Comparison of ENCODE assay signal across 16 cellular contexts in genomic region chr19:57302727-57303401, GRCh38. TPM values are rescaled to one million over a fixed set of nuclear protein-coding genes. Genes with fewer than 3 reads are reported as not detected.
DNase-seq lines count a peak whose midpoint lies in the region; ATAC-seq, FAIRE-seq and TF ChIP-seq lines count a peak whose summit lies in the region.
"Had no signal": no experiment of that assay in that cellular context is flagged by ENCODE, and none has a peak within 500 bp of the region (broad histone marks: within the 10 kb centered on the region; RNA-seq: fewer than 3 reads in every experiment).

No MANE protein-coding gene starts in this region.

- no peak for TF ChIP-seq EP300 in A549 (IDR thresholded peaks at IDR 0.05)
- no peak for TF ChIP-seq EP300 in HepG2 (IDR thresholded peaks at IDR 0.05; ENCODE audit: low read depth in 2 of 2, low read length in 2 of 2)
- no peak for TF ChIP-seq EP300 in HepG2 (CRISPR knock-in tag; IDR thresholded peaks at IDR 0.05; ENCODE audit: borderline replicate concordance)

- WGBS in A549 (ENCODE audit: missing lambda C conversion rate), result 86% methylated on average over 7 of the region's 7 CpGs
- no CpG with 5 or more reads among the region's 7 CpGs for WGBS in H9 (ENCODE audit: extremely low coverage, insufficient read length, low lambda C conversion rate)
- 90% methylated on average over 3 of the region's 7 CpGs for WGBS in HepG2 (ENCODE audit: low lambda C conversion rate)

- H3K4me1 ChIP-seq in A549, result no peaks in the 10 kb centered on the region
- H3K4me1 ChIP-seq in H9 (ENCODE audit: insufficient read depth, low read length), result no peaks in the 10 kb centered on the region
- H3K4me1 ChIP-seq in HepG2 (ENCODE audit: insufficient read depth, low read length), result no peaks in the 10 kb centered on the region

- CTCF ChIA-PET in A549 (lab: Yijun Ruan, JAX) (interaction anchor here (0.5 to 1.1 kb wide), 2 partner anchors 29 to 275 kb away, joined by 3 read pairs; no protein-coding TSS in a partner anchor), MCF 10A (lab: Yijun Ruan, JAX) (interaction anchor here (0.6 to 1.4 kb wide), 4 partner anchors 14 to 163 kb away, joined by 3 to 6 read pairs (median 4); no protein-coding TSS in a partner anchor), HepG2 (lab: Yijun Ruan, JAX; ENCODE audit: low intra/inter-chr PET ratio, low total read pairs) (no interaction called here)

- TF ChIP-seq RAD21 in A549 (conservative IDR thresholded peaks at IDR 0.05 in 1 of 2, IDR thresholded peaks at IDR 0.05 in 1 of 2), result no peak
- no peak for TF ChIP-seq RAD21 in HepG2 (CRISPR knock-in tag; IDR thresholded peaks at IDR 0.05)

- H3K79me2 ChIP-seq in H9 (ENCODE audit: insufficient read depth, low read length), result no peaks in the 10 kb centered on the region; the same call in 1 of the 2 replicates
- peaks cover 2% of the 10 kb centered on the region for H3K79me2 ChIP-seq in HepG2 (ENCODE audit: insufficient read depth, low read length)

- H2BK12ac ChIP-seq in H9 (ENCODE audit: insufficient read length, low read depth, low read length), result no peak overlapping the region

- H2AK5ac ChIP-seq in H9 (ENCODE audit: insufficient read length, low read length), result no peak overlapping the region

- TF ChIP-seq POLR2A in A549 (IDR thresholded peaks at IDR 0.05; ENCODE audit: low read length) (no peak), HepG2 (IDR thresholded peaks at IDR 0.05; ENCODE audit: insufficient read depth in 1 of 2, low read depth in 2 of 2, low read length in 2 of 2) (no peak; a peak in 2 of 4 replicates)

- no peak overlapping the region for H2BK5ac ChIP-seq in H9 (ENCODE audit: insufficient read length, low read length)

- H3K9me3 ChIP-seq in A549 (peaks cover 92% of the 10 kb centered on the region), H9 (ENCODE audit: control insufficient read depth, low read depth, low read length) (no peaks in the 10 kb centered on the region), HepG2 (ENCODE audit: low read length) (no peaks in the 10 kb centered on the region)

- H4K20me1 ChIP-seq in H9 (ENCODE audit: control insufficient read depth, insufficient read depth, insufficient read length), result no peaks in the 10 kb centered on the region
- H4K20me1 ChIP-seq in HepG2 (ENCODE audit: insufficient read depth, low read length), result no peaks in the 10 kb centered on the region; the same call in 1 of the 2 replicates

- H3K4me2 ChIP-seq in A549 (no peak overlapping the region), H9 (ENCODE audit: insufficient read depth, insufficient read length, low read length) (no peak overlapping the region), HepG2 (ENCODE audit: low read depth, low read length) (no peak overlapping the region)

- H3K27me3 ChIP-seq in H9 (ENCODE audit: insufficient read depth, low read length) (no peaks in the 10 kb centered on the region), HepG2 (ENCODE audit: control insufficient read depth in 1 of 2, insufficient read depth in 2 of 2, low read length in 2 of 2) (no peaks in the 10 kb centered on the region)
- H3K27me3 ChIP-seq: tibial artery had no signal

- H3K23me2 ChIP-seq in H9 (ENCODE audit: insufficient read length, low read depth, low read length, poor library complexity, severe bottlenecking), result no peaks in the 10 kb centered on the region

- no peak overlapping the region for H3T11ph ChIP-seq in H9 (ENCODE audit: low read length)

- H3K27ac Mint-ChIP-seq in H9 (peak overlapping the region in 2 of 3 experiments; percentile 68 to 81; a peak in 4 of 7 replicates), MCF 10A (ENCODE audit: low read depth, unreplicated experiment) (peak overlapping the region; percentile 84)
- H3K27ac Mint-ChIP-seq: activated naive CD8-positive, alpha-beta T cell treated with anti-CD3 and anti-CD28 coated beads, Interleukin-2, amount 10 ng/mL, durations not matched to agents 7 days and 5 days; memory B cell had no signal

- H3K23ac ChIP-seq in H9 (ENCODE audit: insufficient read length, low read depth, low read length), result no peak overlapping the region

- ATAC-seq in A549 (peak; percentile 37 to 64; a peak in 4 of 6 replicates), HepG2 (peak; percentile 80), HG02852 (IDR thresholded peaks at IDR 0.05; ENCODE audit: unreplicated experiment) (no peak)

- H4K5ac ChIP-seq in H9 (ENCODE audit: insufficient read length, low read depth, low read length), result no peak overlapping the region

- peak overlapping the region in 1 of 2 experiments; percentile 13; a peak in 1 of 5 replicates for H3K4me3 Mint-ChIP-seq in H9
- peak overlapping the region; percentile 50 for H3K4me3 Mint-ChIP-seq in MCF 10A (ENCODE audit: unreplicated experiment)
- H3K4me3 Mint-ChIP-seq: activated naive CD8-positive, alpha-beta T cell treated with anti-CD3 and anti-CD28 coated beads, Interleukin-2, amount 10 ng/mL, durations not matched to agents 7 days and 5 days; memory B cell had no signal

- intact Hi-C loops in MCF 10A (cut with micrococcal nuclease) (loop anchor here (1.0 to 2.0 kb wide), 2 partner anchors 18 to 23 kb away; partner anchors contain the start of genes ZNF460 and ZNF543), HepG2 (cut with micrococcal nuclease; ENCODE audit: unreplicated experiment) (no loop called here)

- H3K79me1 ChIP-seq in H9 (ENCODE audit: insufficient read depth, low read depth, low read length, poor library complexity, severe bottlenecking), result peaks cover 3% of the 10 kb centered on the region

- DNase-seq in A549 (ENCODE audit: low read depth in 1 of 2, low spot score in 1 of 2), result no peak
- no peak for DNase-seq in H9
- no peak for DNase-seq in MCF 10A (ENCODE audit: unreplicated experiment)
- DNase-seq in HepG2 (ENCODE audit: low spot score), result no peak
- DNase-seq in activated effector memory CD4-positive, alpha-beta T cell treated with Interleukin-2 at 50 U/mL for 16 hours, result no peak
- no peak for DNase-seq in activated gamma-delta T cell (lab: John Stamatoyannopoulos, UW)
- DNase-seq in NCI-H1105 treated with DMSO at 0.1 percent for 48 hours (lab: John Stamatoyannopoulos, UW), result no peak
- DNase-seq: activated CD4-positive, alpha-beta T cell treated with anti-CD3 and anti-CD28 coated beads for 1 hour; activated CD8-positive, alpha-beta memory T cell treated with anti-CD3 and anti-CD28 coated beads, Interleukin-2, amount 50 U/mL, for 48 hours; activated naive CD8-positive, alpha-beta T cell treated with anti-CD3 and anti-CD28 coated beads, Interleukin-2, amount 10 ng/mL, durations not matched to agents 7 days and 5 days; DMS79; NCI-H1092; occipital lobe had no signal

- H3K4me1 Mint-ChIP-seq in H9 (peaks cover 0 to 7% of the 10 kb centered on the region in 2 experiments; a peak in 1 of 4 replicates), MCF 10A (ENCODE audit: insufficient read depth, unreplicated experiment) (peaks cover 25% of the 10 kb centered on the region)
- H3K4me1 Mint-ChIP-seq: activated naive CD8-positive, alpha-beta T cell treated with anti-CD3 and anti-CD28 coated beads, Interleukin-2, amount 10 ng/mL, durations not matched to agents 7 days and 5 days had no signal

- TF ChIP-seq CTCF in A549 (IDR thresholded peaks at IDR 0.05) (no peak), H9 (conservative IDR thresholded peaks at IDR 0.05) (peak; percentile 42; the same call in 2 of the 3 replicates), MCF 10A (IDR thresholded peaks at IDR 0.05; ENCODE audit: unreplicated experiment) (no peak), HepG2 (CRISPR knock-in tag; IDR thresholded peaks at IDR 0.05) (0 out of 2 replicates have a peak, but pooled peaks have one; percentile 8)

- POLR2A ChIA-PET in A549 (lab: Yijun Ruan, JAX) (no interaction called here), MCF 10A (lab: Yijun Ruan, JAX) (interaction anchor here (1.4 to 3.9 kb wide), 10 partner anchors 10 to 60 kb away, joined by 4 to 42 read pairs (median 16); partner anchors contain the start of genes TRAPPC2B, ZNF304, ZNF460 and ZNF543), HepG2 (lab: Yijun Ruan, JAX) (interaction anchor here (1.2 kb wide), 1 partner anchor 17 kb away, joined by 3 read pairs; the partner anchor contains the start of gene ZNF543)

- no TSS peak for BruUV-seq in MCF 10A (replicated peaks; lab: Mats Ljungman, UMichigan)
- BruUV-seq in HepG2 (replicated peaks; lab: Mats Ljungman, UMichigan), result no TSS peak

- H3K27me3 Mint-ChIP-seq in H9 (ENCODE audit: low read depth) (no peaks in the 10 kb centered on the region), MCF 10A (ENCODE audit: insufficient read depth, unreplicated experiment) (no peaks in the 10 kb centered on the region)
- H3K27me3 Mint-ChIP-seq: activated naive CD8-positive, alpha-beta T cell treated with anti-CD3 and anti-CD28 coated beads, Interleukin-2, amount 10 ng/mL, durations not matched to agents 7 days and 5 days; memory B cell had no signal

- no peak overlapping the region for H3K18ac ChIP-seq in H9 (ENCODE audit: insufficient read length, low read depth, low read length)

- H2BK120ac ChIP-seq in H9 (ENCODE audit: low read depth, low read length, poor library complexity, severe bottlenecking), result no peak overlapping the region

- no peak overlapping the region for H3K4ac ChIP-seq in H9 (ENCODE audit: low read depth, low read length)

- no peak overlapping the region for H2BK15ac ChIP-seq in H9 (ENCODE audit: low read depth, low read length)

- H4K91ac ChIP-seq in H9 (ENCODE audit: insufficient read length, low read depth, low read length), result no peak overlapping the region

- H3K4me3 ChIP-seq in A549, result no peak overlapping the region
- H3K4me3 ChIP-seq in HepG2 (replicated peaks in 1 of 3; ENCODE audit: insufficient read depth in 1 of 3, low read depth in 2 of 3, low read length in 3 of 3), result no peak overlapping the region
- H3K4me3 ChIP-seq: tibial artery had no signal

- FAIRE-seq in A549 (lab: Jason Lieb, UNC), result no peak
- FAIRE-seq in HepG2 (lab: Jason Lieb, UNC), result no peak

- H3K9me3 Mint-ChIP-seq in H9, result no peaks in the 10 kb centered on the region; a peak in 1 of 5 replicates
- H3K9me3 Mint-ChIP-seq in MCF 10A (ENCODE audit: unreplicated experiment), result no peaks in the 10 kb centered on the region

- H3K9ac ChIP-seq in H9 (ENCODE audit: extremely low read depth, insufficient read length, low read length) (no peak overlapping the region), HepG2 (ENCODE audit: insufficient read depth, low read depth, low read length) (no peak overlapping the region)

- H3K56ac ChIP-seq in H9 (ENCODE audit: insufficient read length, low read depth, low read length), result no peak overlapping the region

- H2AFZ ChIP-seq in H9 (ENCODE audit: low read length) (no peak overlapping the region), HepG2 (ENCODE audit: low read length) (no peak overlapping the region)

- H2BK20ac ChIP-seq in H9 (ENCODE audit: low read depth, low read length, poor library complexity, severe bottlenecking), result no peak overlapping the region

- no peak overlapping the region for H4K8ac ChIP-seq in H9 (replicated peaks; ENCODE audit: insufficient read length, low read depth, low read length)

- H3K36me3 ChIP-seq in HepG2 (replicated peaks in 1 of 2; ENCODE audit: control insufficient read depth in 1 of 2, insufficient read depth in 2 of 2, low read length in 2 of 2), result peaks cover 2 to 10% of the 10 kb centered on the region in 2 experiments; a peak in 3 of 5 replicates

- no peak overlapping the region for H3K14ac ChIP-seq in H9 (ENCODE audit: insufficient read depth, low read length)

- H3K27ac ChIP-seq in A549, result no peak overlapping the region
- H3K27ac ChIP-seq in H9 (ENCODE audit: insufficient read length, low read depth, low read length), result no peak overlapping the region
- H3K27ac ChIP-seq in HepG2 (ENCODE audit: extremely low read length, insufficient read depth, low read length), result no peak overlapping the region

- peaks cover 16 to 44% (median 24%) of the 10 kb centered on the region in 3 experiments for H3K36me3 Mint-ChIP-seq in H9 (ENCODE audit: insufficient read depth in 1 of 3, low read depth in 3 of 3)
- H3K36me3 Mint-ChIP-seq in MCF 10A (ENCODE audit: insufficient read depth, unreplicated experiment), result peaks cover 56% of the 10 kb centered on the region

- in situ Hi-C loops in HepG2 (cut with HindIII; ENCODE audit: extremely low pct_ligation_motif_present, low pct_unique_long_range_greater_than_20kb), result no loop called here

RNA-seq across cellular contexts. Expression of gene ZNF543, which starts 17.4 kb away (rescaled TPM):
- 3.9 and 4.4 TPM in 2 replicates for polyA plus RNA-seq in A549 (2011; rRNA removed)
- polyA plus RNA-seq in A549 (2012; cell fraction: cytosol; rRNA removed), result 0.77 and 1.0 TPM in 2 replicates
- polyA plus RNA-seq in A549 (2012; cell fraction: nucleus; rRNA removed), result 0.47 and 1.0 TPM in 2 replicates
- 1.4 to 1.5 TPM (median 1.4 TPM) in 3 replicates for polyA plus RNA-seq in A549 (2017; fragmentation: RNase III; extraction: RNeasy Plus Mini Kit Qiagen cat#74134 plus additional on column Dnase treatment)
- 11.8 TPM in 2 replicates for polyA minus RNA-seq in A549 (2011; rRNA and poly(A)+ RNA removed)
- 8.2 and 8.4 TPM in 2 replicates for total RNA-seq in H9 (2021)
- total RNA-seq in MCF 10A (2022), result 9.2 and 10.8 TPM in 2 replicates
- total RNA-seq in HepG2 (2016; rRNA removed; fragmentation: Illumina TruSeq; extraction: Trizol), result 8.9 and 10.4 TPM in 2 replicates
- 0.62 and 0.81 TPM in 2 replicates for total RNA-seq in HepG2 (2016; cell fraction: cytosol; rRNA removed; fragmentation: Illumina TruSeq; extraction: Trizol; ENCODE audit: low read depth)
- total RNA-seq in HepG2 (2016; cell fraction: insoluble cytoplasmic fraction; rRNA removed; fragmentation: Illumina TruSeq; extraction: Trizol), result 8.0 and 9.3 TPM in 2 replicates
- total RNA-seq in HepG2 (2016; cell fraction: membrane; rRNA removed; fragmentation: Illumina TruSeq; extraction: Trizol), result 4.5 and 4.7 TPM in 2 replicates
- total RNA-seq in HepG2 (2016; cell fraction: nucleus; rRNA removed; fragmentation: Illumina TruSeq; extraction: Trizol), result 5.9 and 6.1 TPM in 2 replicates
- polyA plus RNA-seq in HepG2 (2011; rRNA removed), result 2.1 and 2.5 TPM in 2 replicates
- polyA plus RNA-seq in HepG2 (2011; cell fraction: cytosol; rRNA removed), result 1.0 and 1.6 TPM in 2 replicates
- polyA plus RNA-seq in HepG2 (2011; cell fraction: nucleus; rRNA removed), result 1.9 and 2.4 TPM in 2 replicates
- polyA plus RNA-seq in HepG2 (2012), result 1.3 and 1.8 TPM in 2 replicates
- polyA plus RNA-seq in HepG2 (2016; cell fraction: cytosol; fragmentation: Illumina TruSeq; extraction: Trizol; ENCODE audit: low read depth), result 0.15 TPM in 2 replicates
- polyA plus RNA-seq in HepG2 (2016; cell fraction: insoluble cytoplasmic fraction; fragmentation: Illumina TruSeq; extraction: Trizol; ENCODE audit: low read depth), result 3.1 TPM in 2 replicates
- polyA plus RNA-seq in HepG2 (2016; cell fraction: membrane; fragmentation: Illumina TruSeq; extraction: Trizol; ENCODE audit: low read depth), result 0.85 and 0.98 TPM in 2 replicates
- 3.5 and 4.7 TPM in 2 replicates for polyA plus RNA-seq in HepG2 (2016; cell fraction: nucleus; fragmentation: Illumina TruSeq; extraction: Trizol; ENCODE audit: insufficient read depth, low read depth)
- polyA minus RNA-seq in HepG2 (2011; rRNA and poly(A)+ RNA removed; ENCODE audit: low replicate concordance), result 4.9 and 6.1 TPM in 2 replicates
- 4.7 and 6.4 TPM in 2 replicates for polyA minus RNA-seq in HepG2 (2011; cell fraction: cytosol; rRNA and poly(A)+ RNA removed)
- 6.3 and 11.8 TPM in 2 replicates for polyA minus RNA-seq in HepG2 (2011; cell fraction: nucleus; rRNA and poly(A)+ RNA removed)

RNA-seq across cellular contexts. Expression of gene ZNF460, which starts 22.6 kb away (rescaled TPM):
- polyA plus RNA-seq in A549 (2011; rRNA removed) (16.1 and 23.4 TPM in 2 replicates), A549 (2017; fragmentation: RNase III; extraction: RNeasy Plus Mini Kit Qiagen cat#74134 plus additional on column Dnase treatment) (0.50 to 0.63 TPM (median 0.58 TPM) in 3 replicates), HepG2 (2011; rRNA removed) (14.5 and 15.3 TPM in 2 replicates)
- polyA plus RNA-seq in A549 (2012; cell fraction: cytosol; rRNA removed), result 2.0 and 2.4 TPM in 2 replicates
- polyA plus RNA-seq in A549 (2012; cell fraction: nucleus; rRNA removed), result 2.0 and 2.7 TPM in 2 replicates
- polyA minus RNA-seq in A549 (2011; rRNA and poly(A)+ RNA removed), result 274 and 308 TPM in 2 replicates
- total RNA-seq in H9 (2021) (65.4 and 65.9 TPM in 2 replicates), MCF 10A (2022) (72.5 and 95.5 TPM in 2 replicates), HepG2 (2016; rRNA removed; fragmentation: Illumina TruSeq; extraction: Trizol) (44.8 and 76.3 TPM in 2 replicates)
- total RNA-seq in HepG2 (2016; cell fraction: cytosol; rRNA removed; fragmentation: Illumina TruSeq; extraction: Trizol; ENCODE audit: low read depth), result 2.9 and 3.1 TPM in 2 replicates
- 40.9 and 72.0 TPM in 2 replicates for total RNA-seq in HepG2 (2016; cell fraction: insoluble cytoplasmic fraction; rRNA removed; fragmentation: Illumina TruSeq; extraction: Trizol)
- 9.8 and 11.2 TPM in 2 replicates for total RNA-seq in HepG2 (2016; cell fraction: membrane; rRNA removed; fragmentation: Illumina TruSeq; extraction: Trizol)
- total RNA-seq in HepG2 (2016; cell fraction: nucleus; rRNA removed; fragmentation: Illumina TruSeq; extraction: Trizol), result 70.0 and 73.2 TPM in 2 replicates
- polyA plus RNA-seq in HepG2 (2011; cell fraction: cytosol; rRNA removed), result 5.4 and 7.1 TPM in 2 replicates
- polyA plus RNA-seq in HepG2 (2011; cell fraction: nucleus; rRNA removed), result 22.5 and 28.5 TPM in 2 replicates
- polyA plus RNA-seq in HepG2 (2012), result 1.7 and 1.8 TPM in 2 replicates
- 0.02 TPM in 1 of 2 replicates, not detected in the other for polyA plus RNA-seq in HepG2 (2016; cell fraction: cytosol; fragmentation: Illumina TruSeq; extraction: Trizol; ENCODE audit: low read depth)
- polyA plus RNA-seq in HepG2 (2016; cell fraction: insoluble cytoplasmic fraction; fragmentation: Illumina TruSeq; extraction: Trizol; ENCODE audit: low read depth), result 1.0 and 1.3 TPM in 2 replicates
- 0.12 and 0.14 TPM in 2 replicates for polyA plus RNA-seq in HepG2 (2016; cell fraction: membrane; fragmentation: Illumina TruSeq; extraction: Trizol; ENCODE audit: low read depth)
- 2.7 and 3.2 TPM in 2 replicates for polyA plus RNA-seq in HepG2 (2016; cell fraction: nucleus; fragmentation: Illumina TruSeq; extraction: Trizol; ENCODE audit: insufficient read depth, low read depth)
- polyA minus RNA-seq in HepG2 (2011; rRNA and poly(A)+ RNA removed; ENCODE audit: low replicate concordance), result 113 and 142 TPM in 2 replicates
- polyA minus RNA-seq in HepG2 (2011; cell fraction: cytosol; rRNA and poly(A)+ RNA removed), result 66.3 and 87.7 TPM in 2 replicates
- 149 and 236 TPM in 2 replicates for polyA minus RNA-seq in HepG2 (2011; cell fraction: nucleus; rRNA and poly(A)+ RNA removed)

RNA-seq across cellular contexts. Expression of gene ZNF304, which starts 48.2 kb away (rescaled TPM):
- 4.8 and 5.5 TPM in 2 replicates for polyA plus RNA-seq in A549 (2011; rRNA removed)
- 0.94 and 1.3 TPM in 2 replicates for polyA plus RNA-seq in A549 (2012; cell fraction: cytosol; rRNA removed)
- 0.91 and 1.3 TPM in 2 replicates for polyA plus RNA-seq in A549 (2012; cell fraction: nucleus; rRNA removed)
- 2.1 to 2.3 TPM (median 2.3 TPM) in 3 replicates for polyA plus RNA-seq in A549 (2017; fragmentation: RNase III; extraction: RNeasy Plus Mini Kit Qiagen cat#74134 plus additional on column Dnase treatment)
- polyA minus RNA-seq in A549 (2011; rRNA and poly(A)+ RNA removed), result 9.0 and 10.3 TPM in 2 replicates
- 13.5 and 13.9 TPM in 2 replicates for total RNA-seq in H9 (2021)
- total RNA-seq in MCF 10A (2022), result 7.0 and 9.9 TPM in 2 replicates
- 8.0 and 9.5 TPM in 2 replicates for total RNA-seq in HepG2 (2016; rRNA removed; fragmentation: Illumina TruSeq; extraction: Trizol)
- total RNA-seq in HepG2 (2016; cell fraction: cytosol; rRNA removed; fragmentation: Illumina TruSeq; extraction: Trizol; ENCODE audit: low read depth), result 0.61 and 1.1 TPM in 2 replicates
- 7.7 and 8.9 TPM in 2 replicates for total RNA-seq in HepG2 (2016; cell fraction: insoluble cytoplasmic fraction; rRNA removed; fragmentation: Illumina TruSeq; extraction: Trizol)
- total RNA-seq in HepG2 (2016; cell fraction: membrane; rRNA removed; fragmentation: Illumina TruSeq; extraction: Trizol), result 3.0 and 3.4 TPM in 2 replicates
- 5.9 and 7.0 TPM in 2 replicates for total RNA-seq in HepG2 (2016; cell fraction: nucleus; rRNA removed; fragmentation: Illumina TruSeq; extraction: Trizol)
- 3.4 and 3.6 TPM in 2 replicates for polyA plus RNA-seq in HepG2 (2011; rRNA removed)
- polyA plus RNA-seq in HepG2 (2011; cell fraction: cytosol; rRNA removed), result 1.8 and 2.7 TPM in 2 replicates
- polyA plus RNA-seq in HepG2 (2011; cell fraction: nucleus; rRNA removed), result 3.0 and 4.8 TPM in 2 replicates
- polyA plus RNA-seq in HepG2 (2012), result 3.5 and 4.1 TPM in 2 replicates
- polyA plus RNA-seq in HepG2 (2016; cell fraction: cytosol; fragmentation: Illumina TruSeq; extraction: Trizol; ENCODE audit: low read depth), result 0.17 TPM in 2 replicates
- polyA plus RNA-seq in HepG2 (2016; cell fraction: insoluble cytoplasmic fraction; fragmentation: Illumina TruSeq; extraction: Trizol; ENCODE audit: low read depth), result 4.3 and 4.6 TPM in 2 replicates
- 0.69 and 0.74 TPM in 2 replicates for polyA plus RNA-seq in HepG2 (2016; cell fraction: membrane; fragmentation: Illumina TruSeq; extraction: Trizol; ENCODE audit: low read depth)
- 7.8 and 9.4 TPM in 2 replicates for polyA plus RNA-seq in HepG2 (2016; cell fraction: nucleus; fragmentation: Illumina TruSeq; extraction: Trizol; ENCODE audit: insufficient read depth, low read depth)
- polyA minus RNA-seq in HepG2 (2011; rRNA and poly(A)+ RNA removed; ENCODE audit: low replicate concordance), result 8.4 and 9.2 TPM in 2 replicates
- 4.4 and 6.1 TPM in 2 replicates for polyA minus RNA-seq in HepG2 (2011; cell fraction: cytosol; rRNA and poly(A)+ RNA removed)
- 3.9 and 5.5 TPM in 2 replicates for polyA minus RNA-seq in HepG2 (2011; cell fraction: nucleus; rRNA and poly(A)+ RNA removed)

Comparison
In these comparisons a context has a peak if more than half of its experiments do, and no peak if none do; other contexts are left out.
1. CTCF ChIP-seq: peak in H9 (single experiment) and HepG2 (single experiment); none in A549 (single experiment) and MCF 10A (single experiment).
2. Of the 38 proteins assayed by ChIP-seq in both HepG2 and A549: peak only in HepG2: CTCF; only in A549: none; in both: none; in neither: 37.